Comparison of ENCODE assay signal across 3 cellular contexts in the genomic region with DNA sequence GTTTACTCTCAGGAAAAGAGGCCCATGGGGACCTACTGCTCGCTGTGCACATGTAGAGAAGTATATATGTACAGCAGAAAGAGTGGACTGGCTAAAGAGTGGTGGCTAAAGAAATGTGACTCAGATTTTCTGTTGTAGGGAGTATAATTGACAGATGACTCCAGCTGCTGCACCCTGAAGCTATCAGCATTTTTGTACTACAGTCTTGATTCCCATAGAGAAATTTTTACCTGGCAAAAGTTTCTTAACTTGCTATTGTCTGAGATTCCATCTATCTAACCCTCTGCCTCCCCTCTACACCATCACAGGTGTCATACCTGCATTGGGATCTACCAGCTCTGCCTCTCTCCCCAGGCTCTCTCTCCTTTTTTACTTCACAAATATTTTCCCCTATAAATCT.
"Had no signal": no experiment of that assay in that cellular context is flagged by ENCODE, and none has a peak within 500 bp of the region (broad histone marks: within the 10 kb centered on the region; RNA-seq: fewer than 3 reads in every experiment).

No MANE protein-coding gene starts in this region.

- H3K4me3 ChIP-seq: K562 had no signal

- H3K27ac ChIP-seq: HL-60 had no signal

- DNase-seq: IMR-90 had no signal
